9 cellular contexts compared by ENCODE assay signal in the genomic region with DNA sequence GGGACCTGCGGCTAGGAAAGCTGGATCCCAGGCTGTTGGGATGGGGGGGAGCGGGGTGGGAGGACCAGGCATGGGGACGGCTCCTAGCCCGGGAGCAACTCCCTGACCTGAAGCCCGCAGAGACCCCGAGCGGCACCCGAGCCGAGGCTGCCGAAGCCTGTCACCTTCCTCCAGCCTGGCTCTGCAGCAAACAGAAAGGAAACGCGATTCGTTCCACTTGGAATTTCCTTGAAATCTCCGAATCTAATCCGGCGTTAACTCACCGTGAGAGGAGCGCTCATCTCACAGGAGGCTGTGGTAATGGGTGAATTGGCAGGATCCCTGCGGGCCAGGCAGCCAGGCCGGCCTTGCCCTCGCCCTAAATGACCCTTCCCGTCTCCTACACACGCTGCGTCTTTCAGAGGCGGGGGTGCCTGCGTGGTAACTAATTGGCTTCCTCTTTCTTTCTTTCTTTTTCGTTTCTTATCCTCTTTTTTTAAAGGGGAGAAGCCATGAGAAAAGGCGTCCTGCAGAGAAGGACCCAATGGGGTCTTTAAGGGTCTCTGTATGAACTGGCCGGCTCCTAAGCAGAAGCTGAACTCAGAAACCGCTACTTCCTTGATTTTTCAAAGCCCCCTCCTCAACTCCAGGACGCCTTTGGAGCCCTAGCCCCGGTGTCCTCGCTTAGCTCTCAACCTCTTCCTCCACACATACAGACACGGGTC. TPM values are rescaled to one million over a fixed set of nuclear protein-coding genes. Genes with fewer than 3 reads are reported as not detected.
DNase-seq lines count a peak whose midpoint lies in the region; ATAC-seq and TF ChIP-seq lines count a peak whose summit lies in the region.
"Had no signal": no experiment of that assay in that cellular context is flagged by ENCODE, and none has a peak within 500 bp of the region (broad histone marks: within the 10 kb centered on the region; RNA-seq: fewer than 3 reads in every experiment).

No MANE protein-coding gene starts in this region.

- peak overlapping the region; percentile 16 to 83 (median 76); a peak in 20 of 22 replicates for H3K27ac ChIP-seq in BLaER1 treated with 17β-estradiol and CSF1 and Interleukin-3, amounts not matched to agents 10 nM and 100 nM
- no peak overlapping the region for H3K27ac ChIP-seq in muscle layer of duodenum (ENCODE audit: low read length)

- peak overlapping the region; percentile 28 for H3K27ac Mint-ChIP-seq in activated naive CD8-positive, alpha-beta T cell treated with anti-CD3 and anti-CD28 coated beads for 36 hours

- H3K9me3 ChIP-seq in BLaER1 treated with 17β-estradiol and CSF1 and Interleukin-3, amounts not matched to agents 10 nM and 100 nM (replicated peaks in 1 of 11): peaks cover 0 to 8% (median 0%) of the 10 kb centered on the region in 11 experiments; a peak in 3 of 22 replicates
- H3K9me3 ChIP-seq in muscle layer of duodenum (ENCODE audit: control insufficient read depth in 1 of 2, low read length in 2 of 2): peaks cover 0 to 7% of the 10 kb centered on the region in 2 donors

- H3K36me3 Mint-ChIP-seq in activated naive CD8-positive, alpha-beta T cell treated with anti-CD3 and anti-CD28 coated beads for 36 hours: no peaks in the 10 kb centered on the region

- DNase-seq in activated naive CD8-positive, alpha-beta T cell treated with anti-CD3 and anti-CD28 coated beads for 36 hours: no peak
- DNase-seq in iPS-NIHi7 (ENCODE audit: extremely low spot score): no peak
- no peak for DNase-seq in GDM1 (lab: John Stamatoyannopoulos, UW)
- DNase-seq in NCI-H774 (lab: John Stamatoyannopoulos, UW): no peak

- peaks cover 0 to 66% (median 17%) of the 10 kb centered on the region in 11 experiments; a peak in 12 of 22 replicates for H3K36me3 ChIP-seq in BLaER1 treated with 17β-estradiol and CSF1 and Interleukin-3, amounts not matched to agents 10 nM and 100 nM
- H3K36me3 ChIP-seq in muscle layer of duodenum (ENCODE audit: control insufficient read depth in 1 of 2, insufficient read depth in 2 of 2, low read length in 2 of 2): no peaks in the 10 kb centered on the region

- peak overlapping the region; percentile 68 to 93 (median 85); a peak in 21 of 22 replicates for H3K9ac ChIP-seq in BLaER1 treated with 17β-estradiol and CSF1 and Interleukin-3, amounts not matched to agents 10 nM and 100 nM

- no peaks in the 10 kb centered on the region for H3K9me3 Mint-ChIP-seq in activated naive CD8-positive, alpha-beta T cell treated with anti-CD3 and anti-CD28 coated beads for 36 hours

- ATAC-seq in GM18502 (IDR thresholded peaks at IDR 0.05; ENCODE audit: poor library complexity, unreplicated experiment): no peak

- peak overlapping the region; percentile 56 to 84 (median 79) for H3K4me3 ChIP-seq in BLaER1 treated with 17β-estradiol and CSF1 and Interleukin-3, amounts not matched to agents 10 nM and 100 nM
- peak overlapping the region; percentile 22 to 51 for H3K4me3 ChIP-seq in muscle layer of duodenum (ENCODE audit: low read depth in 1 of 2, low read length in 2 of 2)

- peak overlapping the region; percentile 77 for H3K4me3 Mint-ChIP-seq in activated naive CD8-positive, alpha-beta T cell treated with anti-CD3 and anti-CD28 coated beads for 36 hours

- H3K4me1 ChIP-seq in BLaER1 treated with 17β-estradiol and CSF1 and Interleukin-3, amounts not matched to agents 10 nM and 100 nM: peaks cover 42 to 91% (median 73%) of the 10 kb centered on the region in 10 experiments
- peaks cover 0 to 52% of the 10 kb centered on the region in 2 donors for H3K4me1 ChIP-seq in muscle layer of duodenum (ENCODE audit: control insufficient read depth in 1 of 2, insufficient read depth in 2 of 2, low read length in 2 of 2)

- peaks cover 96% of the 10 kb centered on the region for H3K27me3 Mint-ChIP-seq in activated naive CD8-positive, alpha-beta T cell treated with anti-CD3 and anti-CD28 coated beads for 36 hours

- peaks cover 0 to 97% (median 71%) of the 10 kb centered on the region in 11 experiments; a peak in 20 of 22 replicates for H4K20me1 ChIP-seq in BLaER1 treated with 17β-estradiol and CSF1 and Interleukin-3, amounts not matched to agents 10 nM and 100 nM

- peaks cover 28% of the 10 kb centered on the region for H3K4me1 Mint-ChIP-seq in activated naive CD8-positive, alpha-beta T cell treated with anti-CD3 and anti-CD28 coated beads for 36 hours

- peak; percentile 22 for TF ChIP-seq POLR2A in GM18526 (IDR thresholded peaks at IDR 0.05; ENCODE audit: extremely low read depth, insufficient read length)

- peaks cover 99 to 100% (median 99%) of the 10 kb centered on the region in 11 experiments for H3K27me3 ChIP-seq in BLaER1 treated with 17β-estradiol and CSF1 and Interleukin-3, amounts not matched to agents 10 nM and 100 nM
- H3K27me3 ChIP-seq in muscle layer of duodenum (ENCODE audit: low read depth, low read length): peaks cover 85% of the 10 kb centered on the region

- peak overlapping the region; percentile 80 to 98 (median 94) for H3K4me2 ChIP-seq in BLaER1 treated with 17β-estradiol and CSF1 and Interleukin-3, amounts not matched to agents 10 nM and 100 nM

RNA-seq across cellular contexts. Expression of a gene that starts 8.5 kb away (rescaled TPM):
- 1 to 10 TPM; 2.2 to 2.4 TPM for total RNA-seq in activated naive CD8-positive, alpha-beta T cell treated with anti-CD3 and anti-CD28 coated beads for 36 hours
- total RNA-seq: myocyte had no signal
